In genomic region chr10:33478675-33479125, GRCh38 we compare ENCODE assay signal across 20 cellular contexts.
DNase-seq lines count a peak whose midpoint lies in the region; ATAC-seq and TF ChIP-seq lines count a peak whose summit lies in the region.
"Had no signal": no experiment of that assay in that cellular context is flagged by ENCODE, and none has a peak within 500 bp of the region (broad histone marks: within the 10 kb centered on the region; RNA-seq: fewer than 3 reads in every experiment).

No MANE protein-coding gene starts in this region.

- no peak overlapping the region for H3K4me3 ChIP-seq in mucosa of descending colon
- H3K4me3 ChIP-seq: GM23248, MG63, Peyer's patch had no signal

- H3K27ac Mint-ChIP-seq in stimulated activated naive B cell treated with anti-CD40 and anti-IgM and Interleukin-4, amounts not matched to agents 10 μg/mL and 1 μg/mL and 100 μg/mL, for 72 hours: no peak overlapping the region
- no peak overlapping the region for H3K27ac Mint-ChIP-seq in WTC11

- H3K9me3 Mint-ChIP-seq in stimulated activated naive B cell treated with anti-CD40 and anti-IgM and Interleukin-4, amounts not matched to agents 10 μg/mL and 1 μg/mL and 100 μg/mL, for 72 hours: peaks cover 0 to 1% of the 10 kb centered on the region in 2 donors
- H3K9me3 Mint-ChIP-seq in WTC11: peaks cover 39% of the 10 kb centered on the region

- no peaks in the 10 kb centered on the region for H3K4me1 Mint-ChIP-seq in stimulated activated naive B cell treated with anti-CD40 and anti-IgM and Interleukin-4, amounts not matched to agents 10 μg/mL and 1 μg/mL and 100 μg/mL, for 72 hours
- peaks cover 22% of the 10 kb centered on the region for H3K4me1 Mint-ChIP-seq in WTC11
- H3K4me1 Mint-ChIP-seq: CD14-positive monocyte had no signal

- no peaks in the 10 kb centered on the region for H3K27me3 Mint-ChIP-seq in stimulated activated naive B cell treated with anti-CD40 and anti-IgM and Interleukin-4, amounts not matched to agents 10 μg/mL and 1 μg/mL and 100 μg/mL, for 72 hours
- peaks cover 2% of the 10 kb centered on the region; the same call in 1 of the 2 replicates for H3K27me3 Mint-ChIP-seq in WTC11 (ENCODE audit: low read depth)

- ATAC-seq in stimulated activated naive B cell treated with anti-CD40 and anti-IgM and Interleukin-4, amounts not matched to agents 10 μg/mL and 1 μg/mL and 100 μg/mL, for 72 hours (replicated peaks): no peak
- ATAC-seq in WTC11 (no peak), mucosa of descending colon (no peak)
- ATAC-seq: HCT116, SK-N-SH treated with all-trans-retinoic acid at 6 μM for 48 hours had no signal

- CTCF ChIA-PET in WTC11 (lab: Charles Lee): no interaction called here

- no peaks in the 10 kb centered on the region for H3K36me3 Mint-ChIP-seq in stimulated activated naive B cell treated with anti-CD40 and anti-IgM and Interleukin-4, amounts not matched to agents 10 μg/mL and 1 μg/mL and 100 μg/mL, for 72 hours
- peaks cover 20% of the 10 kb centered on the region for H3K36me3 Mint-ChIP-seq in WTC11
- H3K36me3 Mint-ChIP-seq: CD14-positive monocyte had no signal

- H3K4me1 ChIP-seq in mucosa of descending colon (ENCODE audit: low read depth): no peaks in the 10 kb centered on the region
- H3K4me1 ChIP-seq: Peyer's patch had no signal

- TF ChIP-seq CTCF in WTC11 (IDR thresholded peaks at IDR 0.05) (no peak), mucosa of descending colon (IDR thresholded peaks at IDR 0.05) (no peak)

- intact Hi-C loops in mucosa of descending colon (cut with DNase I, micrococcal nuclease): no loop called here

- H3K4me3 Mint-ChIP-seq in stimulated activated naive B cell treated with anti-CD40 and anti-IgM and Interleukin-4, amounts not matched to agents 10 μg/mL and 1 μg/mL and 100 μg/mL, for 72 hours: no peak overlapping the region
- no peak overlapping the region for H3K4me3 Mint-ChIP-seq in WTC11
- H3K4me3 Mint-ChIP-seq: CD14-positive monocyte had no signal

- no peaks in the 10 kb centered on the region for H3K9me3 ChIP-seq in mucosa of descending colon
- H3K9me3 ChIP-seq: MG63, Peyer's patch had no signal

- no peaks in the 10 kb centered on the region for H3K36me3 ChIP-seq in mucosa of descending colon (ENCODE audit: low read depth)
- H3K36me3 ChIP-seq: MG63, Peyer's patch had no signal

- POLR2A ChIA-PET in WTC11 (lab: Charles Lee): no interaction called here

- DNase-seq in NCI-H2107 treated with DMSO at 0.1 percent for 48 hours (lab: John Stamatoyannopoulos, UW; ENCODE audit: unreplicated experiment): peak; percentile 39
- no peak for DNase-seq in NCI-H2107 (lab: John Stamatoyannopoulos, UW)
- DNase-seq in NCI-H146 (lab: John Stamatoyannopoulos, UW): peak; percentile 87
- peak; percentile 8 for DNase-seq in NCI-H345 treated with DMSO at 0.1 percent for 48 hours (lab: John Stamatoyannopoulos, UW; ENCODE audit: unreplicated experiment)
- DNase-seq in stimulated activated naive B cell treated with anti-CD40 and anti-IgM and Interleukin-4, amounts not matched to agents 10 μg/mL and 1 μg/mL and 100 μg/mL, for 72 hours: no peak
- DNase-seq in WTC11 (ENCODE audit: low spot score): no peak
- no peak for DNase-seq in AG20443 (ENCODE audit: low spot score)
- no peak for DNase-seq in mucosa of descending colon
- DNase-seq: GF-D8, GM23248, KG1, MG63, NCI-H1092 treated with DMSO at 0.1 percent for 48 hours, NCI-H2081 treated with DMSO at 0.1 percent for 48 hours, NCI-H524 treated with DMSO at 0.1 percent for 48 hours, Peyer's patch, Right ventricle myocardium superior had no signal

TF ChIP-seq in WTC11, 78 proteins besides CTCF, POLR2A, EP300 and RAD21:
- TF ChIP-seq NR3C1 (CRISPR knock-in tag; conservative IDR thresholded peaks at IDR 0.05; ENCODE audit: low read depth) (no peak), ZNF416 (CRISPR knock-in tag; IDR thresholded peaks at IDR 0.05) (no peak)

Comparison
In these comparisons a context has a peak if more than half of its experiments do, and no peak if none do; other contexts are left out.
1. DNase-seq: peak in NCI-H2107 treated with DMSO at 0.1 percent for 48 hours (single experiment), NCI-H146 (single experiment) and NCI-H345 treated with DMSO at 0.1 percent for 48 hours (single experiment); none in NCI-H2107 (single experiment), stimulated activated naive B cell treated with anti-CD40 and anti-IgM and Interleukin-4, amounts not matched to agents 10 μg/mL and 1 μg/mL and 100 μg/mL, for 72 hours (single experiment), WTC11 (single experiment), AG20443 (single experiment) and mucosa of descending colon (0 of 3).